ENCODE assay signal across 8 cellular contexts in the genomic region with DNA sequence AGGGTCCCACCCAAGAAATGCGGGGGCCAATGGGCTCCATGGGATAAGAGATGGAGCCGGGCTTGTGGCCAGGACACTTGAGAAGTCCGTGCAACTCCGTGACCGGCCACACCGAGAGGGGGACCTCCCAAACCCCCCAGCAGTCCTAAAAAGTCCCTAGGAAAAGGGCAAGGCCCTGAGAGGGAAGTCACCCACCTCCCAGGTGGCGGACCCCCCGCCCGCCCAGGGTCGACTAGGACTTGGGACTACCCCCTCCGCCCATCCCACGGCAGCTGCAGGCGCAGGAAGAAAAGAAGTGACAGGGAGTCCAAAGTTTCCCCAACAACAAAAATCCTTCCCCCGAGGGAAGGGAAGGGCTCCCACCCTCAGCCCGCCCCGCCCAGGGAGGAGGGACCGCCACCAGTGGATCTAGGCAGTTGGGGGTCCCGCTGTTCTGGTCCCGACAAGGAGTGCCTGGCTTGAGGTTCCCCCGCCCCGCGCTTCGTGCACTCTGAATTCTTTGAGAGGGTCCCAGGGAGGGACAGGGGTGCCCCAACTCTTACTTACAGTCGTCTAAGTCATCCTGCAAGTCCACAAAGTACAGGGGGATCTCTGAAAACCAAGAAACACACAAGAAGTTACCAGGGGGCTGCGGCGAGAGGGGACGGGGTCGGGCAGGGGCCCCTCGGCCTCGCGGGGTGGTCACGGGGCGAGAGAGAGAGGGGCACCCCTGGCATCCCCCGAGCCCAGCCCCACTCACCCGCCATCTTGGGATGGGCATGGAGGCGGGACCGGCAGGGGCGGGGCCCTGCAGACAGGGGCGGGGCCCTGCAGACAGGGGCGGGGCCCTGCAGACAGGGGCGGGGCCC. TPM values are rescaled to one million over a fixed set of nuclear protein-coding genes. Genes with fewer than 3 reads are reported as not detected.
DNase-seq lines count a peak whose midpoint lies in the region; ATAC-seq and TF ChIP-seq lines count a peak whose summit lies in the region.

No MANE protein-coding gene starts in this region.

- WGBS in endodermal cell (ENCODE audit: insufficient coverage in 1 of 2, insufficient read length in 1 of 2), 2 experiments, result 26 to 54% methylated on average over 10 to 39 of the region's 41 CpGs
- WGBS in testis, 2 donors, result 11 to 14% methylated on average over 16 to 38 of the region's 41 CpGs

- peaks cover 66% of the 10 kb centered on the region for H3K4me1 Mint-ChIP-seq in activated CD4-positive, alpha-beta memory T cell treated with anti-CD3 and anti-CD28 coated beads, Interleukin-2, amount 10 ng/mL, durations not matched to agents 7 days and 5 days
- H3K4me1 Mint-ChIP-seq in endodermal cell, result peaks cover 18% of the 10 kb centered on the region

- intact Hi-C loops in testis (cut with DNase I; ENCODE audit: low total_unique reads), result no loop called here

- DNase-seq in ELF-1 (ENCODE audit: low read depth, low spot score) (peak; percentile 50), HuH-7.5 (ENCODE audit: low spot score) (peak; percentile 71), endodermal cell (peak; percentile 79), testis (peak; percentile 68), dedifferentiated amniotic fluid mesenchymal stem cell (ENCODE audit: extremely low spot score) (no peak)
- DNase-seq in activated CD4-positive, alpha-beta memory T cell treated with anti-CD3 and anti-CD28 coated beads, Interleukin-2, amount 10 ng/mL, durations not matched to agents 7 days and 5 days, result peak; percentile 73

- peak overlapping the region; percentile 57 for H3K27ac ChIP-seq in endodermal cell (ENCODE audit: low read depth, low read length)
- H3K27ac ChIP-seq in testis, result peak overlapping the region; percentile 72 to 81

- H3K9ac ChIP-seq in endodermal cell (ENCODE audit: extremely low read depth, low read length, poor library complexity, severe bottlenecking), result peak overlapping the region; percentile 49

- no peaks in the 10 kb centered on the region for H3K9me3 Mint-ChIP-seq in activated CD4-positive, alpha-beta memory T cell treated with anti-CD3 and anti-CD28 coated beads, Interleukin-2, amount 10 ng/mL, durations not matched to agents 7 days and 5 days
- no peaks in the 10 kb centered on the region for H3K9me3 Mint-ChIP-seq in endodermal cell

- H3K9me3 ChIP-seq in endodermal cell (ENCODE audit: control insufficient read depth, low read length) (no peaks in the 10 kb centered on the region), mononuclear cell (ENCODE audit: low read depth, low read length) (no peaks in the 10 kb centered on the region), testis (no peaks in the 10 kb centered on the region)

- TF ChIP-seq CTCF in endodermal cell (conservative IDR thresholded peaks at IDR 0.05) (no peak), testis (IDR thresholded peaks at IDR 0.05) (no peak)

- H3K27ac Mint-ChIP-seq in activated CD4-positive, alpha-beta memory T cell treated with anti-CD3 and anti-CD28 coated beads, Interleukin-2, amount 10 ng/mL, durations not matched to agents 7 days and 5 days, result peak overlapping the region; percentile 75
- peak overlapping the region; percentile 44 for H3K27ac Mint-ChIP-seq in endodermal cell

- H3K4me3 Mint-ChIP-seq in activated CD4-positive, alpha-beta memory T cell treated with anti-CD3 and anti-CD28 coated beads, Interleukin-2, amount 10 ng/mL, durations not matched to agents 7 days and 5 days, result peak overlapping the region; percentile 76
- peak overlapping the region; percentile 77 for H3K4me3 Mint-ChIP-seq in endodermal cell

- H3K36me3 Mint-ChIP-seq in activated CD4-positive, alpha-beta memory T cell treated with anti-CD3 and anti-CD28 coated beads, Interleukin-2, amount 10 ng/mL, durations not matched to agents 7 days and 5 days (ENCODE audit: low read depth), result peaks cover 49% of the 10 kb centered on the region
- peaks cover 38% of the 10 kb centered on the region for H3K36me3 Mint-ChIP-seq in endodermal cell (ENCODE audit: low read depth)

- peaks cover 2% of the 10 kb centered on the region for H3K4me1 ChIP-seq in endodermal cell (ENCODE audit: control insufficient read depth, insufficient read depth, low read length)
- peaks cover 62% of the 10 kb centered on the region for H3K4me1 ChIP-seq in mononuclear cell (ENCODE audit: insufficient read depth, low read length)
- H3K4me1 ChIP-seq in testis, result peaks cover 6% of the 10 kb centered on the region

- H3K27me3 ChIP-seq in endodermal cell (ENCODE audit: control insufficient read depth, insufficient read depth, low read length, poor library complexity, severe bottlenecking), result no peaks in the 10 kb centered on the region
- H3K27me3 ChIP-seq in mononuclear cell (ENCODE audit: insufficient read depth, low read length), result no peaks in the 10 kb centered on the region
- H3K27me3 ChIP-seq in testis, result no peaks in the 10 kb centered on the region

- TF ChIP-seq POLR2A in testis (IDR thresholded peaks at IDR 0.05), result no peak

- H3K36me3 ChIP-seq in endodermal cell (ENCODE audit: control insufficient read depth, insufficient read depth, low read length) (peaks cover 35% of the 10 kb centered on the region), testis (ENCODE audit: low read depth, missing control alignments) (no peaks in the 10 kb centered on the region)

- POLR2A ChIA-PET in activated CD4-positive, alpha-beta memory T cell treated with anti-CD3 and anti-CD28 coated beads, Interleukin-2, amount 10 ng/mL, durations not matched to agents 7 days and 5 days (lab: Charles Lee), result interaction anchor here (0.9 to 1.6 kb wide), 6 partner anchors 80 to 353 kb away, joined by 3 to 17 read pairs (median 4); partner anchors contain the start of genes STX16 and VAPB

- CTCF ChIA-PET in activated CD4-positive, alpha-beta memory T cell treated with anti-CD3 and anti-CD28 coated beads, Interleukin-2, amount 10 ng/mL, durations not matched to agents 7 days and 5 days (lab: Charles Lee), result interaction anchor here (0.7 kb wide), 2 partner anchors 38 to 169 kb away, joined by 3 to 6 read pairs; no protein-coding TSS in a partner anchor

- H3K4me3 ChIP-seq in endodermal cell (ENCODE audit: low read length) (peak overlapping the region; percentile 88), mononuclear cell (ENCODE audit: low read length) (peak overlapping the region; percentile 51), testis (peak overlapping the region; percentile 89 to 99)

- H3K27me3 Mint-ChIP-seq in activated CD4-positive, alpha-beta memory T cell treated with anti-CD3 and anti-CD28 coated beads, Interleukin-2, amount 10 ng/mL, durations not matched to agents 7 days and 5 days, result no peaks in the 10 kb centered on the region
- H3K27me3 Mint-ChIP-seq in endodermal cell (ENCODE audit: insufficient read depth), result no peaks in the 10 kb centered on the region

- peak; percentile 45 for ATAC-seq in GM21528 (IDR thresholded peaks at IDR 0.05; ENCODE audit: low FRiP score, unreplicated experiment)

RNA-seq across cellular contexts. Expression of gene RAB22A, which starts 0.6 kb away (rescaled TPM):
- 10 to 100 TPM; 14.7 to 14.8 TPM for total RNA-seq in activated CD4-positive, alpha-beta memory T cell treated with anti-CD3 and anti-CD28 coated beads, Interleukin-2, amount 10 ng/mL, durations not matched to agents 7 days and 5 days
- total RNA-seq in endodermal cell, result 10 to 100 TPM in 1 of 2 donors, 1 to 10 TPM in 1; 8.4 to 11.6 TPM
- 9.2 TPM for polyA plus RNA-seq in endodermal cell (2013, experiment 1 of 2)
- 10.2 TPM for polyA plus RNA-seq in endodermal cell (2013, experiment 2 of 2)
- total RNA-seq in mononuclear cell, result 11.0 TPM
- 10 to 100 TPM; 19.2 to 20.8 TPM for total RNA-seq in testis
- 11.2 TPM for polyA plus RNA-seq in testis (ENCODE audit: insufficient read depth, low read depth, low replicate concordance)
